ENCODE assay signal across 11 cellular contexts in genomic region chr1:201546093-201546492, GRCh38. TPM values are rescaled to one million over a fixed set of nuclear protein-coding genes. Genes with fewer than 3 reads are reported as not detected.
DNase-seq lines count a peak whose midpoint lies in the region; ATAC-seq and TF ChIP-seq lines count a peak whose summit lies in the region.
"Had no signal": no experiment of that assay in that cellular context is flagged by ENCODE, and none has a peak within 500 bp of the region (broad histone marks: within the 10 kb centered on the region; RNA-seq: fewer than 3 reads in every experiment).

No MANE protein-coding gene starts in this region.

- H4K20me1 ChIP-seq in OCI-LY7 (ENCODE audit: insufficient read depth, low read length): no peaks in the 10 kb centered on the region

- no peaks in the 10 kb centered on the region for H3K36me3 ChIP-seq in OCI-LY7 (ENCODE audit: insufficient read depth, low read length)
- H3K36me3 ChIP-seq: gastrocnemius medialis had no signal

- no peak overlapping the region for H2AFZ ChIP-seq in OCI-LY7 (ENCODE audit: low read length)

- peaks cover 1% of the 10 kb centered on the region for H3K4me1 ChIP-seq in OCI-LY7 (ENCODE audit: insufficient read depth, low read length, poor library complexity, severe bottlenecking)

- H3K9me3 ChIP-seq in AG04450 (ENCODE audit: control insufficient read depth, insufficient read depth, low read length) (no peaks in the 10 kb centered on the region), OCI-LY7 (ENCODE audit: low read length) (no peaks in the 10 kb centered on the region)
- H3K9me3 ChIP-seq: gastrocnemius medialis had no signal

- intact Hi-C loops in OCI-LY7 (cut with micrococcal nuclease; ENCODE audit: unreplicated experiment): no loop called here

- H3K4me2 ChIP-seq in OCI-LY7 (ENCODE audit: low read length): no peak overlapping the region

- H3K79me2 ChIP-seq in OCI-LY7 (ENCODE audit: insufficient read depth, low read depth, low read length): no peaks in the 10 kb centered on the region

- no TSS peak for BruUV-seq in OCI-LY7 (replicated peaks; lab: Mats Ljungman, UMichigan)

- H3K4me3 ChIP-seq in AG04450 (ENCODE audit: low read depth, low read length): no peak overlapping the region
- no peak overlapping the region for H3K4me3 ChIP-seq in OCI-LY7 (ENCODE audit: low read depth, low read length, poor library complexity, severe bottlenecking)
- H3K4me3 ChIP-seq: gastrocnemius medialis had no signal

- ATAC-seq in GM21717 (IDR thresholded peaks at IDR 0.05; ENCODE audit: unreplicated experiment): peak; percentile 55
- ATAC-seq in HG02870 (IDR thresholded peaks at IDR 0.05; ENCODE audit: unreplicated experiment): no peak
- no peak for ATAC-seq in HG03520 (IDR thresholded peaks at IDR 0.05; ENCODE audit: unreplicated experiment)
- ATAC-seq in GM18498 (IDR thresholded peaks at IDR 0.05; ENCODE audit: unreplicated experiment): no peak
- ATAC-seq: gastrocnemius medialis had no signal

- CTCF ChIA-PET in AG04450 (lab: Charles Lee): interaction anchor here (0.7 to 5.3 kb wide), 6 partner anchors 13 to 329 kb away, joined by 3 to 22 read pairs (median 4); no protein-coding TSS in a partner anchor
- CTCF ChIA-PET in OCI-LY7 (lab: Charles Lee; ENCODE audit: unreplicated experiment): no interaction called here

- H3K27ac ChIP-seq in AG04450 (ENCODE audit: low read depth, low read length) (no peak overlapping the region), OCI-LY7 (ENCODE audit: low read depth, low read length, poor library complexity, severe bottlenecking) (no peak overlapping the region)
- H3K27ac ChIP-seq: gastrocnemius medialis had no signal

- POLR2A ChIA-PET in AG04450 (lab: Yijun Ruan, JAX) (interaction anchor here (0.7 kb wide), 1 partner anchor 105 kb away, joined by 6 read pairs; no protein-coding TSS in a partner anchor), OCI-LY7 (lab: Charles Lee) (no interaction called here)

- H3K9me2 ChIP-seq in OCI-LY7 (ENCODE audit: insufficient read depth, low read length): no peaks in the 10 kb centered on the region

- no peak for DNase-seq in AG04450 (ENCODE audit: low read depth, low spot score)
- DNase-seq in OCI-LY7 (ENCODE audit: low spot score): no peak
- peak; percentile 53 for DNase-seq in iPS-NIHi7 (ENCODE audit: extremely low spot score)
- DNase-seq in NCI-H774 (lab: John Stamatoyannopoulos, UW): no peak
- DNase-seq: activated CD4-positive, alpha-beta memory T cell treated with anti-CD3 and anti-CD28 coated beads, Interleukin-2, amount 10 ng/mL, durations not matched to agents 7 days and 5 days; gastrocnemius medialis; NCI-H524 treated with DMSO at 0.1 percent for 48 hours had no signal

- H3K27me3 ChIP-seq in AG04450 (ENCODE audit: control insufficient read depth, insufficient read depth, low read length): no peaks in the 10 kb centered on the region

- peak; percentile 14; the same call in 1 of the 2 replicates for TF ChIP-seq CTCF in AG04450 (IDR thresholded peaks at IDR 0.05; ENCODE audit: low read depth, low read length)
- peak; percentile 50 for TF ChIP-seq CTCF in OCI-LY7 (conservative IDR thresholded peaks at IDR 0.05; ENCODE audit: low read length)

RNA-seq across cellular contexts. Expression of gene NAV1, which starts 7.2 kb away (rescaled TPM):
- polyA plus RNA-seq in AG04450 (2011; rRNA removed): 17.5 and 23.0 TPM in 2 replicates
- 44.0 and 55.7 TPM in 2 replicates for polyA minus RNA-seq in AG04450 (2011; rRNA and poly(A)+ RNA removed)
- 2.5 and 4.2 TPM in 2 replicates for total RNA-seq in OCI-LY7 (2014; rRNA removed; shearing (Covaris generic))
- 19.8 and 20.7 TPM in 2 replicates for total RNA-seq in OCI-LY7 (2022)

RNA-seq across cellular contexts. Expression of gene CSRP1, which starts 39.2 kb away (rescaled TPM):
- polyA plus RNA-seq in AG04450 (2011; rRNA removed): 641 and 730 TPM in 2 replicates
- polyA minus RNA-seq in AG04450 (2011; rRNA and poly(A)+ RNA removed): 568 and 749 TPM in 2 replicates
- 46.4 and 52.8 TPM in 2 replicates for total RNA-seq in OCI-LY7 (2014; rRNA removed; shearing (Covaris generic))
- total RNA-seq in OCI-LY7 (2022): 72.2 and 89.8 TPM in 2 replicates
